In the genomic region with DNA sequence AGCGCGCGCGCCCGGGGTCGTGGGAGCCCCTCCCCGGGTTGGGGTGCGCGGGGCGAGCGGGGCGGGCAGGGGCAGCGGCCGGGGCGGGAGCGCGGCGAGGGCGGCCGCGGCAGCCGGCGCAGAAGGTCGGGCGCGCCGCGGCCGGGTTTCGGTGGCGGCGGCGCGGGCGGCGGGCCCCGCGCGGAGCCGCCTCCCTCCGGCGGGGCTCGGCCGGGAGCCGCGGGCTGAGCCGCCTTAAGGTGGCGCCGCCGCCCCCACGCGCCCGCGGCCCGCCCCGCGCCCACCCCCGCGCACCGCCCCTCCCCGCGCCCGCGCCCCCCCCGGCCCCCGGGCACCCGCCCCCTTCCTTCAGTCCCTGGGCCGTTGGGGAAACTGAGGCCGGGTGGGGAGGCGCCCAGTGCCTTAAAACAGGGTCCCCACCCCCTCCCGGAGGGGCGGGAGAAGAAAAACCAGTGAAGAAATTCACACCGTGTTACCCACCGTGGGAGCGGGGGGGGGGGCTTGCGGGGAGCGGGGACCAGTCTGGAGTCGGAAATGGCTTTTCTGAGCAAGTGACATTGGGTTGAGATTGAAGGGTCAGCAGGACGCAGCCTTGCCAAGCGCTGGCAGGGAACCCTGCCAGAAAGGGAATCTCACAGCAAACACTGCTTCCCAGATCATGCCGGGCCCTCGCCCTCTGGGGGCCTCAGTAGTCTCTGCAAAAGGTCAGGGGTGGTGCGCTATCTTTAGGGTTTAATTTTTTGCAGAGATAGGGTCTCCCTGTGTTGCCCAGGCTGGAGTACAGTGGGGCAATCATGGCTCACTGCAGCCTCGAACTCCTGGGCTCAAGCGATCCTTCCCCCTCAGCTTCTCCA, we compare ENCODE assay signal across 8 cellular contexts. TPM values are rescaled to one million over a fixed set of nuclear protein-coding genes. Genes with fewer than 3 reads are reported as not detected.
DNase-seq lines count a peak whose midpoint lies in the region; ATAC-seq and TF ChIP-seq lines count a peak whose summit lies in the region.

A gene (minus strand): TSS at position 211 of the 854 bp plus-strand sequence. CDS start 376 bp downstream, outside the sequence.

- no peak for DNase-seq in T-helper 2 cell treated with Interferon-gamma antibody and Interleukin-4, amounts not matched to agents 5 μg/mL and 100 μg/mL, for 36 hours (ENCODE audit: low spot score)
- no peak for DNase-seq in T-helper 2 cell
- DNase-seq in stomach = peak; percentile 39
- DNase-seq in NCI-H82 treated with DMSO at 0.1 percent for 48 hours (lab: John Stamatoyannopoulos, UW; ENCODE audit: unreplicated experiment) = no peak

- WGBS in adipose tissue, 3 donors = 3 to 6% (median 5%) methylated on average over 36 to 85 of the region's 85 CpGs
- whole genome bisulfite sequencing in stomach, 5 donors = 3 to 14% (median 4%) methylated on average over 13 to 66 of the region's 85 CpGs

- intact Hi-C loops in stomach (cut with DNase I; ENCODE audit: low total_unique reads) = no loop called here

- peak within 1 kb of the TSS; percentile 60; the same call in 1 of the 2 replicates for H3K4me3 ChIP-seq in iPS-20b (ENCODE audit: low read length)
- H3K4me3 ChIP-seq in stomach = peak within 1 kb of the TSS; percentile 62 to 73 (median 68)

- no peak within 1 kb of the TSS for H3K27ac ChIP-seq in adipose tissue (ENCODE audit: low read depth, low read length)
- H3K27ac ChIP-seq in iPS-20b (ENCODE audit: low read length) = no peak within 1 kb of the TSS
- peak within 1 kb of the TSS; percentile 23 to 80 (median 65) for H3K27ac ChIP-seq in stomach

- H3K36me3 ChIP-seq in iPS-20b (ENCODE audit: insufficient read depth, low read depth, low read length) (no peaks in the 10 kb centered on the region), stomach (peaks cover 0 to 14% (median 0%) of the 10 kb centered on the region in 4 donors)

- H3K4me1 ChIP-seq in iPS-20b (ENCODE audit: insufficient read depth, low read length) (peaks cover 7% of the 10 kb centered on the region), stomach (peaks cover 17 to 34% (median 29%) of the 10 kb centered on the region in 4 donors)

- H3K36me3 Mint-ChIP-seq in T-helper 2 cell treated with Interferon-gamma antibody and Interleukin-4, amounts not matched to agents 5 μg/mL and 100 μg/mL, for 36 hours (ENCODE audit: low read depth) = no peaks in the 10 kb centered on the region

- no peak for ATAC-seq in HG02938 (IDR thresholded peaks at IDR 0.05; ENCODE audit: unreplicated experiment)
- no peak for ATAC-seq in GM21390 (IDR thresholded peaks at IDR 0.05; ENCODE audit: unreplicated experiment)

- peak within 1 kb of the TSS; percentile 52 for H3K4me3 Mint-ChIP-seq in T-helper 2 cell treated with Interferon-gamma antibody and Interleukin-4, amounts not matched to agents 5 μg/mL and 100 μg/mL, for 36 hours

- peaks cover 4% of the 10 kb centered on the region for H3K4me1 Mint-ChIP-seq in T-helper 2 cell treated with Interferon-gamma antibody and Interleukin-4, amounts not matched to agents 5 μg/mL and 100 μg/mL, for 36 hours (ENCODE audit: low read depth)

- no peak for TF ChIP-seq EP300 in stomach (IDR thresholded peaks at IDR 0.05)

- TF ChIP-seq CTCF in stomach (IDR thresholded peaks at IDR 0.05) = no peak

- no peak for TF ChIP-seq POLR2A in stomach (IDR thresholded peaks at IDR 0.05)

- no peaks in the 10 kb centered on the region for H3K9me3 Mint-ChIP-seq in T-helper 2 cell treated with Interferon-gamma antibody and Interleukin-4, amounts not matched to agents 5 μg/mL and 100 μg/mL, for 36 hours

- H3K9ac ChIP-seq in iPS-20b (ENCODE audit: low read depth, low read length) = no peak within 1 kb of the TSS

- no peak within 1 kb of the TSS for H3K27ac Mint-ChIP-seq in T-helper 2 cell treated with Interferon-gamma antibody and Interleukin-4, amounts not matched to agents 5 μg/mL and 100 μg/mL, for 36 hours

- H3K9me3 ChIP-seq in iPS-20b (ENCODE audit: insufficient read depth, low read depth, low read length) = peaks cover 4% of the 10 kb centered on the region; the same call in 1 of the 2 replicates
- H3K9me3 ChIP-seq in stomach = no peaks in the 10 kb centered on the region

- peaks cover 56% of the 10 kb centered on the region for H3K27me3 Mint-ChIP-seq in T-helper 2 cell treated with Interferon-gamma antibody and Interleukin-4, amounts not matched to agents 5 μg/mL and 100 μg/mL, for 36 hours (ENCODE audit: low read depth)

- H3K27me3 ChIP-seq in iPS-20b (ENCODE audit: insufficient read depth, low read length) = peaks cover 97% of the 10 kb centered on the region
- H3K27me3 ChIP-seq in stomach = peaks cover 0 to 49% (median 8%) of the 10 kb centered on the region in 3 donors

RNA-seq across cellular contexts. Expression of the gene that starts here (rescaled TPM):
- polyA plus RNA-seq in adipose tissue (10 to 100 TPM; 21.1 to 53.6 (median 25.2) TPM), stomach (10 to 100 TPM; 21.4 to 24.1 (median 21.8) TPM)
- total RNA-seq in stomach = 10 to 100 TPM; 13.8 to 92.9 (median 47.2) TPM

Comparison
In these comparisons a context has a peak if more than half of its experiments do, and no peak if none do; other contexts are left out.
1. H3K27ac ChIP-seq: peak in stomach (5 of 5); none in adipose tissue (single experiment) and iPS-20b (single experiment).